ENCODE assay signal across 8 cellular contexts in genomic region chr17:41835800-41836549, GRCh38. TPM values are rescaled to one million over a fixed set of nuclear protein-coding genes. Genes with fewer than 3 reads are reported as not detected.
A peak's percentile ranks its signal among the peaks of the same experiment; 100 is the strongest.
DNase-seq lines count a peak whose midpoint lies in the region; ATAC-seq lines count a peak whose summit lies in the region.

Gene NT5C3B (minus strand): TSS chr17:41836232. CDS start chr17:41836193, 39 bp downstream.

- peak in 11 of 14 donors; percentile 4 to 76 (median 45) for DNase-seq in C1 segment of cervical spinal cord (lab: John Stamatoyannopoulos, UW)
- DNase-seq in NCI-H2171 (lab: John Stamatoyannopoulos, UW): peak; percentile 63
- peak; percentile 51 for DNase-seq in activated CD8-positive, alpha-beta T cell treated with anti-CD3 and anti-CD28 coated beads, Interleukin-2, amount 10 ng/mL, durations not matched to agents 7 days and 5 days
- peak; percentile 23 to 34 (median 27) for DNase-seq in effector memory CD8-positive, alpha-beta T cell
- no peak for DNase-seq in mesenteric fat pad (ENCODE audit: low spot score)
- peak; percentile 42 for DNase-seq in stimulated activated CD8-positive, alpha-beta memory T cell treated with anti-CD3 and anti-CD28 coated beads, Interleukin-12 subunit alpha, Interleukin-12 subunit beta, amount 100 ng/mL, for 4 hours (ENCODE audit: low read depth)

- H3K36me3 Mint-ChIP-seq in activated CD8-positive, alpha-beta T cell treated with anti-CD3 and anti-CD28 coated beads, Interleukin-2, amount 10 ng/mL, durations not matched to agents 7 days and 5 days (ENCODE audit: low read depth): peaks cover 5% of the 10 kb centered on the region
- peaks cover 7% of the 10 kb centered on the region for H3K36me3 Mint-ChIP-seq in effector memory CD8-positive, alpha-beta T cell (ENCODE audit: insufficient read depth)

- H3K9me3 Mint-ChIP-seq in activated CD8-positive, alpha-beta T cell treated with anti-CD3 and anti-CD28 coated beads, Interleukin-2, amount 10 ng/mL, durations not matched to agents 7 days and 5 days (ENCODE audit: insufficient read depth): no peaks in the 10 kb centered on the region
- H3K9me3 Mint-ChIP-seq in effector memory CD8-positive, alpha-beta T cell: no peaks in the 10 kb centered on the region

- peaks cover 14% of the 10 kb centered on the region for H3K4me1 Mint-ChIP-seq in activated CD8-positive, alpha-beta T cell treated with anti-CD3 and anti-CD28 coated beads, Interleukin-2, amount 10 ng/mL, durations not matched to agents 7 days and 5 days (ENCODE audit: low read depth)
- H3K4me1 Mint-ChIP-seq in effector memory CD8-positive, alpha-beta T cell (ENCODE audit: low read depth in 2 of 2): peaks cover 7 to 8% of the 10 kb centered on the region in 2 donors

- POLR2A ChIA-PET in activated CD8-positive, alpha-beta T cell treated with anti-CD3 and anti-CD28 coated beads, Interleukin-2, amount 10 ng/mL, durations not matched to agents 7 days and 5 days (lab: Charles Lee): no interaction called here

- peak within 1 kb of the TSS; percentile 75 for H3K4me3 Mint-ChIP-seq in activated CD8-positive, alpha-beta T cell treated with anti-CD3 and anti-CD28 coated beads, Interleukin-2, amount 10 ng/mL, durations not matched to agents 7 days and 5 days
- peak within 1 kb of the TSS; percentile 80 for H3K4me3 Mint-ChIP-seq in effector memory CD8-positive, alpha-beta T cell

- CTCF ChIA-PET in activated CD8-positive, alpha-beta T cell treated with anti-CD3 and anti-CD28 coated beads, Interleukin-2, amount 10 ng/mL, durations not matched to agents 7 days and 5 days (lab: Charles Lee): interaction anchor here (1.3 to 1.4 kb wide), 2 partner anchors 24 to 144 kb away, joined by 3 to 7 read pairs; partner anchors contain the start of gene P3H4

- H3K27me3 Mint-ChIP-seq in activated CD8-positive, alpha-beta T cell treated with anti-CD3 and anti-CD28 coated beads, Interleukin-2, amount 10 ng/mL, durations not matched to agents 7 days and 5 days (ENCODE audit: low read depth): no peaks in the 10 kb centered on the region
- H3K27me3 Mint-ChIP-seq in effector memory CD8-positive, alpha-beta T cell: peaks cover 0 to 9% of the 10 kb centered on the region in 2 donors

- peak within 1 kb of the TSS; percentile 34 for H3K27ac Mint-ChIP-seq in activated CD8-positive, alpha-beta T cell treated with anti-CD3 and anti-CD28 coated beads, Interleukin-2, amount 10 ng/mL, durations not matched to agents 7 days and 5 days
- peak within 1 kb of the TSS; percentile 35 to 69 for H3K27ac Mint-ChIP-seq in effector memory CD8-positive, alpha-beta T cell

- ATAC-seq in GM21423 (IDR thresholded peaks at IDR 0.05; ENCODE audit: unreplicated experiment) (peak; percentile 45), HG03025 (IDR thresholded peaks at IDR 0.05; ENCODE audit: low FRiP score, unreplicated experiment) (no peak)
- ATAC-seq in activated CD8-positive, alpha-beta T cell treated with anti-CD3 and anti-CD28 coated beads, Interleukin-2, amount 10 ng/mL, durations not matched to agents 7 days and 5 days: peak; percentile 86
- peak; percentile 84 for ATAC-seq in effector memory CD8-positive, alpha-beta T cell (replicated peaks)

RNA-seq across cellular contexts. Expression of gene NT5C3B, which starts in this region (rescaled TPM):
- total RNA-seq in activated CD8-positive, alpha-beta T cell treated with anti-CD3 and anti-CD28 coated beads, Interleukin-2, amount 10 ng/mL, durations not matched to agents 7 days and 5 days: 10 to 100 TPM; 15.7 to 17.8 TPM
- total RNA-seq in mesenteric fat pad: 43.8 TPM
